19 cellular contexts compared by ENCODE assay signal in the genomic region with DNA sequence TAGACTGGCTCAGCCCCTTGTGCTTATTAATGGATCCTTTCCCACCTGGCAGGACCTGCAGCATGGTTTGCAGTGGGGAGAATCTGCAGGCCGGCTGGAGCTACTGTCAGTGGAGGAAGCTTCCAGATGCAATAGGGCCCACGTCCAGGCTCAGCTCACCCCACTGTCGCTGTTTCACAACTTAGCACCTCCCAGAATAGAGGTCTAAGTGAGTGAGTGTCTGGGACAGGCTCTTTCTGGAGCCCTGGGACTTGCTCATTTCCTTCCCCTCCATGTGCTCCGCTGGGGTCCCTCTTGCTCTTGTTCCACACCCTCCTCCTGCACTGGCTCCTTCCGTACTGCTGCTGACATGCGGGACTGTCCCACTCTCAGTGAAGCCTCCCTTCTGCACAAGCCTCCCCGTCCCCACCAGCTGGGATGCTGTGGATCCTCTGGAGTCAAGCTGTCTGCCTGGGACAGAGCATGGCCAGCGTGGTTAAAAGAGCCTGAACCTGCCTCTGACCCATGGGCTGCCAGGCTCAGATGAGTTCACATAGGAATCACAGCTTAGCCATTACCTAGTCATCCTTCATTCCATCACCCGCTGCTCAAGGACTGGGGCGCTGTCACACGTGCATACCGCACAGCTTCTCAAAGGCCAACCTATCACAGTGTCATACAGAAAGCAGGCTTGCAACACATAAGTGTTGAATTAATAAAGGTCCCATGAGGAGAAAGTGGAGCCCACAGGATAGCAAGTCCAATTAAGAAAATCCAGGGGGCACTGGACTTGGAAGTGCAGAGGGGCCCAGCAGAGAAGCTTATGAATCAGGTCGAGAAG.
DNase-seq lines count a peak whose midpoint lies in the region; ATAC-seq and TF ChIP-seq lines count a peak whose summit lies in the region.
"Had no signal": no experiment of that assay in that cellular context is flagged by ENCODE, and none has a peak within 500 bp of the region (broad histone marks: within the 10 kb centered on the region; RNA-seq: fewer than 3 reads in every experiment).

No MANE protein-coding gene starts in this region.

- POLR2A ChIA-PET in IMR-90 (lab: Charles Lee; ENCODE audit: unreplicated experiment), result no interaction called here

- WGBS in IMR-90 (ENCODE audit: extremely low coverage in 2 of 2, insufficient read length in 1 of 2), 2 experiments, result 22% methylated on average over 4 of the region's 13 CpGs; no CpG with 5 or more reads in 1 of the 2 experiments
- WGBS in neuronal stem cell (ENCODE audit: extremely low coverage in 2 of 2, insufficient read length in 2 of 2, insufficient replicate concordance in 1 of 2), 2 donors, result no CpG with 5 or more reads among the region's 13 CpGs

- no peak for TF ChIP-seq POLR2A in IMR-90 (IDR thresholded peaks at IDR 0.05; ENCODE audit: low read depth, low read length)

- H2BK5ac ChIP-seq in IMR-90 (ENCODE audit: low read depth, low read length, poor library complexity, severe bottlenecking), result no peak overlapping the region
- H2BK5ac ChIP-seq in neuronal stem cell (ENCODE audit: low read length), result no peak overlapping the region

- peak; percentile 27 for ATAC-seq in IMR-90 (ENCODE audit: low read depth)
- ATAC-seq in GM19328 (IDR thresholded peaks at IDR 0.05; ENCODE audit: unreplicated experiment), result no peak
- ATAC-seq: natural killer cell treated with Interleukin-12 subunit alpha and Interleukin-12 subunit beta and Interleukin-15 and Interleukin-18, amount 100 ng/mL, for 72 hours; stimulated activated naive CD8-positive, alpha-beta T cell treated with anti-CD3 and anti-CD28 coated beads, Interleukin-15, Interleukin-2, amounts not matched to agents 100 U/mL and 50 U/mL, for 24 hours had no signal

- no peak for TF ChIP-seq CTCF in IMR-90 (conservative IDR thresholded peaks at IDR 0.05; ENCODE audit: low read depth, low read length)
- TF ChIP-seq CTCF in MM.1S (IDR thresholded peaks at IDR 0.05; ENCODE audit: low read length), result no peak
- TF ChIP-seq CTCF in HFFc6 (IDR thresholded peaks at IDR 0.05), result no peak

- H2BK20ac ChIP-seq in IMR-90 (ENCODE audit: low read depth, low read length), result no peak overlapping the region

- H3K9ac ChIP-seq in IMR-90 (ENCODE audit: low read depth, low read length) (no peak overlapping the region), neuronal stem cell (ENCODE audit: low read depth, low read length, poor library complexity) (no peak overlapping the region), MM.1S (ENCODE audit: low read length) (no peak overlapping the region)

- no peak overlapping the region for H3K56ac ChIP-seq in IMR-90 (ENCODE audit: extremely low read depth, insufficient read depth, low read length)

- H3F3A ChIP-seq in MM.1S (ENCODE audit: insufficient read depth, low read length), result no peaks in the 10 kb centered on the region

- no peak overlapping the region for H2BK15ac ChIP-seq in IMR-90 (ENCODE audit: low read depth, low read length)
- peak overlapping the region; percentile 45 for H2BK15ac ChIP-seq in neuronal stem cell (ENCODE audit: low read length)

- CTCF ChIA-PET in IMR-90 (lab: Yijun Ruan, JAX), result no interaction called here

- no peak overlapping the region for H3K4ac ChIP-seq in IMR-90 (ENCODE audit: low read depth, low read length)
- H3K4ac ChIP-seq in neuronal stem cell (ENCODE audit: low read length), result no peak overlapping the region

- H3K79me1 ChIP-seq in IMR-90 (ENCODE audit: low read depth in 1 of 2, low read length in 2 of 2), result no peaks in the 10 kb centered on the region
- H3K79me1 ChIP-seq in neuronal stem cell (ENCODE audit: low read depth, low read length), result no peaks in the 10 kb centered on the region

- H3K4me3 ChIP-seq in IMR-90 (ENCODE audit: insufficient read depth, low read depth, low read length), result no peak overlapping the region
- H3K4me3 ChIP-seq in neuronal stem cell (ENCODE audit: low read length in 2 of 2), result no peak overlapping the region
- H3K4me3 ChIP-seq in MM.1S (ENCODE audit: low read length), result no peak overlapping the region
- H3K4me3 ChIP-seq: thyroid gland had no signal

- H3K4me3 Mint-ChIP-seq in HFFc6, result no peak overlapping the region
- H3K4me3 Mint-ChIP-seq: natural killer cell treated with Interleukin-12 subunit alpha and Interleukin-12 subunit beta and Interleukin-15 and Interleukin-18, amount 100 ng/mL, for 72 hours had no signal

- no peaks in the 10 kb centered on the region; the same call in 1 of the 2 replicates for H3K4me1 Mint-ChIP-seq in HFFc6 (ENCODE audit: low read depth)

- H2AK9ac ChIP-seq in IMR-90 (replicated peaks; ENCODE audit: low read depth, low read length, poor library complexity), result no peak overlapping the region

- no peak overlapping the region for H4K5ac ChIP-seq in IMR-90 (ENCODE audit: low read depth, low read length)

- H3K18ac ChIP-seq in IMR-90 (ENCODE audit: low read depth, low read length) (no peak overlapping the region), neuronal stem cell (ENCODE audit: low read length) (peak overlapping the region; percentile 86)

- H2AFZ ChIP-seq in IMR-90 (replicated peaks; ENCODE audit: low read length, poor library complexity) (no peak overlapping the region), neuronal stem cell (ENCODE audit: low read length) (peak overlapping the region; percentile 33), MM.1S (ENCODE audit: low read length) (no peak overlapping the region)

- no peaks in the 10 kb centered on the region; the same call in 1 of the 2 replicates for H3K9me3 ChIP-seq in IMR-90 (ENCODE audit: control insufficient read depth, insufficient read depth, low read length)
- H3K9me3 ChIP-seq in neuronal stem cell (replicated peaks in 1 of 2; ENCODE audit: control insufficient read depth in 2 of 2, insufficient read depth in 1 of 2, low read depth in 1 of 2, low read length in 2 of 2), result peaks cover 0 to 2% of the 10 kb centered on the region in 2 donors
- no peaks in the 10 kb centered on the region for H3K9me3 ChIP-seq in MM.1S (replicated peaks; ENCODE audit: insufficient read depth, low read length)
- H3K9me3 ChIP-seq: thyroid gland had no signal

- H2BK12ac ChIP-seq in neuronal stem cell (ENCODE audit: low read length), result no peak overlapping the region

- DNase-seq in AG20443 (ENCODE audit: low spot score) (peak; percentile 50), IMR-90 (no peak), cardiac septum (ENCODE audit: low spot score) (peak; percentile 71), neuronal stem cell (ENCODE audit: low spot score) (no peak), MM.1S (no peak), HFFc6 (no peak)
- no peak for DNase-seq in activated CD4-positive, alpha-beta T cell treated with anti-CD3 and anti-CD28 coated beads for 1 hour
- DNase-seq: DND-41; HCEC 1CT; hippocampal formation; NCI-H2081; NCI-H446 treated with DMSO at 0.1 percent for 48 hours; small intestine; stimulated activated naive CD8-positive, alpha-beta T cell treated with anti-CD3 and anti-CD28 coated beads, Interleukin-15, Interleukin-2, amounts not matched to agents 100 U/mL and 50 U/mL, for 24 hours; SW 1271 had no signal

- no peak overlapping the region for H3K23ac ChIP-seq in IMR-90 (ENCODE audit: low read depth, low read length)
- no peak overlapping the region for H3K23ac ChIP-seq in neuronal stem cell (ENCODE audit: low read depth, low read length, poor library complexity)

- peaks cover 4% of the 10 kb centered on the region; the same call in 1 of the 2 replicates for H3K36me3 Mint-ChIP-seq in HFFc6 (ENCODE audit: low read depth)
- H3K36me3 Mint-ChIP-seq: natural killer cell treated with Interleukin-12 subunit alpha and Interleukin-12 subunit beta and Interleukin-15 and Interleukin-18, amount 100 ng/mL, for 72 hours had no signal

- no peak overlapping the region for H2BK120ac ChIP-seq in IMR-90 (ENCODE audit: low read depth, low read length)
- no peak overlapping the region for H2BK120ac ChIP-seq in neuronal stem cell (ENCODE audit: low read depth, low read length)

- no peak overlapping the region for H3K27ac ChIP-seq in IMR-90 (ENCODE audit: insufficient read depth, low read length)
- no peak overlapping the region for H3K27ac ChIP-seq in neuronal stem cell (replicated peaks; ENCODE audit: low read length)
- H3K27ac ChIP-seq in MM.1S (ENCODE audit: low read length), result no peak overlapping the region
- H3K27ac ChIP-seq: thyroid gland had no signal

- intact Hi-C loops in IMR-90 (cut with micrococcal nuclease), result no loop called here
- intact Hi-C loops in cardiac septum (cut with DNase I), result no loop called here

- dilution Hi-C loops in IMR-90 (cut with HindIII; ENCODE audit: low sequenced_read_pairs, unreplicated experiment), result no loop called here

- H4K20me1 ChIP-seq in IMR-90 (ENCODE audit: insufficient read depth, low read length) (no peaks in the 10 kb centered on the region), MM.1S (ENCODE audit: insufficient read depth, low read length) (no peaks in the 10 kb centered on the region)

- H3K27me3 ChIP-seq in IMR-90 (ENCODE audit: control insufficient read depth, insufficient read depth, low read length) (peaks cover 5% of the 10 kb centered on the region; the same call in 1 of the 2 replicates), neuronal stem cell (ENCODE audit: control insufficient read depth in 3 of 3, insufficient read depth in 3 of 3, low read depth in 1 of 3, low read length in 3 of 3) (peaks cover 0 to 3% (median 0%) of the 10 kb centered on the region in 3 experiments), MM.1S (replicated peaks; ENCODE audit: insufficient read depth, low read length) (no peaks in the 10 kb centered on the region)
- H3K27me3 ChIP-seq: thyroid gland had no signal

- H3K9me3 Mint-ChIP-seq in HFFc6, result peaks cover 6% of the 10 kb centered on the region; the same call in 1 of the 2 replicates
- H3K9me3 Mint-ChIP-seq: activated T-helper 2 cell treated with anti-CD3 and anti-CD28 coated beads, Interferon-gamma antibody, Interleukin-2, Interleukin-4, amounts not matched to agents 10 μg/mL and 5 μg/mL and 100 μg/mL, durations not matched to agents 14 hours and 24 hours and 36 hours; natural killer cell treated with Interleukin-12 subunit alpha and Interleukin-12 subunit beta and Interleukin-15 and Interleukin-18, amount 100 ng/mL, for 72 hours had no signal

- H3K4me1 ChIP-seq in IMR-90 (ENCODE audit: control insufficient read depth, insufficient read depth, low read length), result no peaks in the 10 kb centered on the region
- H3K4me1 ChIP-seq in neuronal stem cell (ENCODE audit: control insufficient read depth in 2 of 2, insufficient read depth in 1 of 2, low read depth in 1 of 2, low read length in 2 of 2), result peaks cover 0 to 8% of the 10 kb centered on the region in 2 donors
- no peaks in the 10 kb centered on the region for H3K4me1 ChIP-seq in MM.1S (ENCODE audit: low read length)

- no peak overlapping the region for H4K91ac ChIP-seq in IMR-90 (ENCODE audit: insufficient read depth, low read depth, low read length)
- H4K91ac ChIP-seq in neuronal stem cell (ENCODE audit: low read depth, low read length, poor library complexity), result no peak overlapping the region

- H3K14ac ChIP-seq in IMR-90 (replicated peaks; ENCODE audit: low read depth, low read length) (no peak overlapping the region), neuronal stem cell (ENCODE audit: low read length) (no peak overlapping the region)

- H3K4me2 ChIP-seq in IMR-90 (ENCODE audit: low read depth, low read length) (no peak overlapping the region), neuronal stem cell (ENCODE audit: insufficient read depth, low read length, poor library complexity, severe bottlenecking) (no peak overlapping the region), MM.1S (ENCODE audit: low read depth, low read length) (no peak overlapping the region)

- no peak overlapping the region for H2AK5ac ChIP-seq in IMR-90 (ENCODE audit: low read depth, low read length)
- peak overlapping the region; percentile 15 for H2AK5ac ChIP-seq in neuronal stem cell (ENCODE audit: low read depth, low read length)

- no peak overlapping the region for H3K27ac Mint-ChIP-seq in HFFc6
- H3K27ac Mint-ChIP-seq: activated T-helper 2 cell treated with anti-CD3 and anti-CD28 coated beads, Interferon-gamma antibody, Interleukin-2, Interleukin-4, amounts not matched to agents 10 μg/mL and 5 μg/mL and 100 μg/mL, durations not matched to agents 14 hours and 24 hours and 36 hours; natural killer cell treated with Interleukin-12 subunit alpha and Interleukin-12 subunit beta and Interleukin-15 and Interleukin-18, amount 100 ng/mL, for 72 hours had no signal

- TF ChIP-seq RAD21 in IMR-90 (IDR thresholded peaks at IDR 0.05; ENCODE audit: low read length), result no peak

- no TSS peak for BruUV-seq in IMR-90 (replicated peaks; lab: Mats Ljungman, UMichigan)

- no peaks in the 10 kb centered on the region for H3K9me2 ChIP-seq in MM.1S (replicated peaks; ENCODE audit: insufficient read depth, low read length)

- H3K9me1 ChIP-seq in IMR-90 (ENCODE audit: insufficient read depth, low read length), result no peaks in the 10 kb centered on the region

- H4K8ac ChIP-seq in IMR-90 (ENCODE audit: low read depth in 2 of 2, low read length in 2 of 2), result no peak overlapping the region
- no peak overlapping the region for H4K8ac ChIP-seq in neuronal stem cell (ENCODE audit: low read depth, low read length)

- no peaks in the 10 kb centered on the region for H3K36me3 ChIP-seq in IMR-90 (ENCODE audit: control insufficient read depth, insufficient read depth, low read length)
- peaks cover 0 to 3% of the 10 kb centered on the region in 2 donors for H3K36me3 ChIP-seq in neuronal stem cell (replicated peaks in 1 of 2; ENCODE audit: control insufficient read depth in 2 of 2, insufficient read depth in 2 of 2, low read length in 2 of 2)
- H3K36me3 ChIP-seq in MM.1S (replicated peaks; ENCODE audit: insufficient read depth, low read length), result no peaks in the 10 kb centered on the region
- H3K36me3 ChIP-seq: thyroid gland had no signal

- no peaks in the 10 kb centered on the region for H3K79me2 ChIP-seq in MM.1S (ENCODE audit: low read length)

- H3K27me3 Mint-ChIP-seq in HFFc6 (ENCODE audit: insufficient read depth), result peaks cover 10% of the 10 kb centered on the region

- in situ Hi-C loops in IMR-90 (cut with MboI; ENCODE audit: low sequenced_read_pairs), result no loop called here

Comparison
In these comparisons a context has a peak if more than half of its experiments do, and no peak if none do; other contexts are left out.
1. DNase-seq: peak in AG20443 (single experiment) and cardiac septum (single experiment); none in IMR-90 (single experiment), neuronal stem cell (single experiment), activated CD4-positive, alpha-beta T cell treated with anti-CD3 and anti-CD28 coated beads for 1 hour (single experiment), MM.1S (single experiment) and HFFc6 (single experiment).